Comparison of ENCODE assay signal across 8 cellular contexts in the genomic region with DNA sequence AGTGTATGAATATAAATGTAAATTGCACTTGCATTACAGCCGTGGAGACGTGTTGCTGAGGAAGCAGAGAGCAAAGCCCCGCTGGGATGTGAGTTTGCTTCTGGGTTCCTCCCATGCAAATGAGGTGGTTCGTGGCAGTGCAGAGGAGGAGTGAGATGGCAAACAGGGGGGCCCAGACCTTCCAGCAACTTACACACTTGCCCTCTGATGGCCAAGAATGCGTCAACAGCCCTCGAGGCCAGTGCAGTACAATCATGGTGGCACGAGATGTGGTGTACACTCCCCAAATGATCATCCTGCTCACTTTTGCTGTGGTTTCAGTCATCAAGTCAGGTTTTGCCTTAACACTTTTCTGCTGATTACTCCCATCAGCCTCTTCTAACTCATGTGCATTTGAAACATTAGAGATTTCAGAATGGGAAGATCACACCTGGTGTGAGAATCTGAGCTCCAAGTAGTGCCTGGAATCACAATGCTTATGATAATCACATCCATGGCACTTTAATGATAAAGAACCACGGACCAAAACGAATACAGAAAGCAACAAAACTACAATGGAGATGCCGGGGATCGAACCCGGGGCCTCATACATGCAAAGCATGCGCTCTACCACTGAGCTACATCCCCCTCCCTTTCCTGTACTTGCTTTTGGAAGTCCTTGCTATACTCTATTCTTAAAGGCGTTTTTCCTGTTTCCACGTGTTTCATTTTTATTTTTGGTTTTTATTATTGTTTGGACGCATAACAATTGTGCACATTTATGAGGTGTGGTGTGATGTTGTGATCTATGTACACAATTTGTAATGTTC. TPM values are rescaled to one million over a fixed set of nuclear protein-coding genes. Genes with fewer than 3 reads are reported as not detected.
DNase-seq lines count a peak whose midpoint lies in the region; ATAC-seq and TF ChIP-seq lines count a peak whose summit lies in the region.

No MANE protein-coding gene starts in this region.

- peaks cover 25% of the 10 kb centered on the region for H3K27me3 Mint-ChIP-seq in endothelial cell (ENCODE audit: unreplicated experiment)
- H3K27me3 Mint-ChIP-seq in naive thymus-derived CD8-positive, alpha-beta T cell = peaks cover 0 to 4% (median 0%) of the 10 kb centered on the region in 5 donors

- POLR2A ChIA-PET in naive thymus-derived CD8-positive, alpha-beta T cell (lab: Charles Lee) = interaction anchor here (1.5 to 14.5 kb wide), 3 partner anchors 8 to 15 kb away, joined by 3 to 541 read pairs (median 19); a partner anchor contains a TSS

- intact Hi-C loops in thyroid gland (cut with DNase I) = no loop called here

- peaks cover 21 to 33% of the 10 kb centered on the region in 2 donors for H3K4me1 ChIP-seq in thyroid gland

- no peak for TF ChIP-seq CTCF in endothelial cell (IDR thresholded peaks at IDR 0.05; ENCODE audit: unreplicated experiment)
- no peak for TF ChIP-seq CTCF in thyroid gland (IDR thresholded peaks at IDR 0.05)

- peak; percentile 30 for DNase-seq in AG08395 (ENCODE audit: low spot score)
- DNase-seq in activated CD4-positive, alpha-beta T cell treated with anti-CD3 and anti-CD28 coated beads, Interleukin-2, amount 50 U/mL, for 24 hours (ENCODE audit: low read depth in 1 of 2, low spot score in 1 of 2) = peak; percentile 46 to 79
- DNase-seq in endothelial cell (ENCODE audit: low spot score) = peak; percentile 56
- peak in 9 of 10 donors; percentile 27 to 78 (median 68) for DNase-seq in naive thymus-derived CD8-positive, alpha-beta T cell
- peak; percentile 49 to 51 for DNase-seq in thyroid gland
- no peak for DNase-seq in NCI-H748 treated with DMSO at 0.1 percent for 48 hours (lab: John Stamatoyannopoulos, UW)

- H3K27ac Mint-ChIP-seq in endothelial cell (ENCODE audit: unreplicated experiment) = peak overlapping the region; percentile 94
- H3K27ac Mint-ChIP-seq in naive thymus-derived CD8-positive, alpha-beta T cell = peak overlapping the region; percentile 82 to 100 (median 96)

- H3K27ac ChIP-seq in thyroid gland = peak overlapping the region; percentile 46 to 100 (median 100)

- H3K9me3 Mint-ChIP-seq in endothelial cell (ENCODE audit: unreplicated experiment) = no peaks in the 10 kb centered on the region
- H3K9me3 Mint-ChIP-seq in naive thymus-derived CD8-positive, alpha-beta T cell = peaks cover 0 to 2% (median 0%) of the 10 kb centered on the region in 9 donors

- no peaks in the 10 kb centered on the region for H3K9me3 ChIP-seq in thyroid gland

- peaks cover 8% of the 10 kb centered on the region for H3K36me3 Mint-ChIP-seq in endothelial cell (ENCODE audit: low read depth, unreplicated experiment)
- peaks cover 0 to 3% (median 0%) of the 10 kb centered on the region in 3 donors for H3K36me3 Mint-ChIP-seq in naive thymus-derived CD8-positive, alpha-beta T cell

- H3K4me3 ChIP-seq in thyroid gland (replicated peaks in 1 of 3) = peak overlapping the region in 2 of 3 donors; percentile 12 to 15

- H3K36me3 ChIP-seq in thyroid gland = no peaks in the 10 kb centered on the region

- no peak for TF ChIP-seq POLR2A in thyroid gland (IDR thresholded peaks at IDR 0.05)

- peak; percentile 40 for ATAC-seq in GM19372 (IDR thresholded peaks at IDR 0.05; ENCODE audit: low read depth, unreplicated experiment)
- ATAC-seq in HG03460 (IDR thresholded peaks at IDR 0.05; ENCODE audit: unreplicated experiment) = peak; percentile 41
- ATAC-seq in naive thymus-derived CD8-positive, alpha-beta T cell = peak; percentile 12 to 31

- peak overlapping the region; percentile 85 for H3K4me3 Mint-ChIP-seq in endothelial cell (ENCODE audit: unreplicated experiment)
- H3K4me3 Mint-ChIP-seq in naive thymus-derived CD8-positive, alpha-beta T cell = peak overlapping the region; percentile 70 to 92 (median 81)

- WGBS in thyroid gland, 2 donors = 31 to 35% methylated on average over 16 of the region's 16 CpGs

- H3K4me1 Mint-ChIP-seq in endothelial cell (ENCODE audit: unreplicated experiment) = peaks cover 46% of the 10 kb centered on the region
- peaks cover 32 to 73% (median 63%) of the 10 kb centered on the region in 4 donors for H3K4me1 Mint-ChIP-seq in naive thymus-derived CD8-positive, alpha-beta T cell

- no peaks in the 10 kb centered on the region for H3K27me3 ChIP-seq in thyroid gland

RNA-seq across cellular contexts. Expression of a gene that starts 7.0 kb away (rescaled TPM):
- total RNA-seq in endothelial cell (ENCODE audit: unreplicated experiment) (765 TPM), thyroid gland (1,000 to 10,000 TPM in 2 of 4 donors, 100 to 1,000 TPM in 2; 907 to 1,424 (median 1,000) TPM)
- 100 to 1,000 TPM; 773 to 788 TPM for total RNA-seq in naive thymus-derived CD8-positive, alpha-beta T cell
- 1,000 to 10,000 TPM; 1,080 to 1,331 (median 1,214) TPM for polyA plus RNA-seq in naive thymus-derived CD8-positive, alpha-beta T cell

RNA-seq across cellular contexts. Expression of a gene that starts 57.7 kb away (rescaled TPM):
- total RNA-seq in endothelial cell (ENCODE audit: unreplicated experiment) = 16.9 TPM
- 1 to 10 TPM; 4.3 to 7.2 TPM for total RNA-seq in naive thymus-derived CD8-positive, alpha-beta T cell
- 1 to 10 TPM; 2.7 to 3.9 (median 3.1) TPM for polyA plus RNA-seq in naive thymus-derived CD8-positive, alpha-beta T cell
- 10 to 100 TPM; 10.9 to 16.0 (median 15.4) TPM for total RNA-seq in thyroid gland
